In the genomic region with DNA sequence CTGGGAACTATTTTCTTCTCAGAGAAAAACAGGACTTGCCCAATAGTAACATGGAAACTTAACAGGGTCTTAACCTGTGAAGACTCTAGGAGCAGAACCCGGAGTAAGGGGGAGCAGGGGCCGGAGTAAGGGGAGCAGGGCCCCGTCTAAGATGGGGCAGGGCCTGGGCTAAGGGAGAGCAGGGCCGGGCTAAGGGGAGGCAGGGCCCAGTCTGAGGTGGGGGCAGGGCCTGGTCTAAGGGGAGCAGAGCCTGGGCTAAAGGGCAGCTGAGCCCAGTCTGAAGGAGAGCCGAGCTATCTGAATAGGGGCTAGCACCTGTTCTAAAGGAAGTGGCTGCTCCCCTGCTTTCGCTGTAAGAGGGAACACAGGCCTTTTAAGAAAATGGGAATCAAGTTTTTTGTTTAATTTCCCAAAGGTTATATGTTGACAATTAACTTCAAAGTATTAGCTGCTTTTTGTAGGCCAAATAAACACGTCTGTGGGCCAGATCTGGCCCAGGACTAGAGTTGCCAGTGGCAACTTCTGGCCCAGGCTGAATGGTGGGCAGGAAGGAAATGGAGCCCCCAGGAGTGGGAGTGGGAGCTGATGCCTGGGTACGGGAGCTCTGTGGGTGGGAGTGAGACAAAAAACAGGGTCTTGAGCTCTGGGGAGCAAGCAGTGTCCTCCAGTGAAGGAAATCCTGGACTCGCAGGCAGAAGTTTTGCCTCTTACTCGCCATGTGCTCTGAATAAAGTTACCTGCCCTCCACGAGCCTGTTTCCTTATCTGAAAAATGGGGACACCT, we compare ENCODE assay signal across 29 cellular contexts. TPM values are rescaled to one million over a fixed set of nuclear protein-coding genes. Genes with fewer than 3 reads are reported as not detected.
DNase-seq lines count a peak whose midpoint lies in the region; ATAC-seq and TF ChIP-seq lines count a peak whose summit lies in the region.
"Had no signal": no experiment of that assay in that cellular context is flagged by ENCODE, and none has a peak within 500 bp of the region (broad histone marks: within the 10 kb centered on the region; RNA-seq: fewer than 3 reads in every experiment).

No MANE protein-coding gene starts in this region.

- peak overlapping the region; percentile 29 for H3K27ac Mint-ChIP-seq in activated T-helper 17 cell treated with anti-CD3 and anti-CD28 coated beads, Interleukin-2, amount 50 U/mL, for 72 hours
- no peak overlapping the region for H3K27ac Mint-ChIP-seq in activated CD8-positive, alpha-beta T cell treated with anti-CD3 and anti-CD28 coated beads, Interleukin-2, amount 10 ng/mL, durations not matched to agents 7 days and 5 days
- H3K27ac Mint-ChIP-seq: activated CD4-positive, alpha-beta memory T cell treated with anti-CD3 and anti-CD28 coated beads for 36 hours; activated naive CD4-positive, alpha-beta T cell treated with anti-CD3 and anti-CD28 coated beads, Interleukin-2, amount 10 ng/mL, durations not matched to agents 7 days and 5 days; memory B cell; nephron had no signal

- H3K27me3 Mint-ChIP-seq in activated T-helper 17 cell treated with anti-CD3 and anti-CD28 coated beads, Interleukin-2, amount 50 U/mL, for 72 hours, result no peaks in the 10 kb centered on the region
- no peaks in the 10 kb centered on the region for H3K27me3 Mint-ChIP-seq in activated CD8-positive, alpha-beta T cell treated with anti-CD3 and anti-CD28 coated beads, Interleukin-2, amount 10 ng/mL, durations not matched to agents 7 days and 5 days (ENCODE audit: low read depth)
- H3K27me3 Mint-ChIP-seq: activated CD4-positive, alpha-beta memory T cell treated with anti-CD3 and anti-CD28 coated beads for 36 hours; memory B cell had no signal

- no TSS peak for BruUV-seq in PC-9 (replicated peaks; lab: Mats Ljungman, UMichigan)

- WGBS in stomach, 5 donors, result 61 to 71% (median 69%) methylated on average over 10 to 11 of the region's 11 CpGs

- TF ChIP-seq CTCF in HEK293 (tag by site-specific recombination; IDR thresholded peaks at IDR 0.05) (no peak), stomach (IDR thresholded peaks at IDR 0.05) (no peak), PC-9 (conservative IDR thresholded peaks at IDR 0.05) (no peak)

- ATAC-seq in activated T-helper 17 cell treated with anti-CD3 and anti-CD28 coated beads, Interleukin-2, amount 50 U/mL, for 72 hours (replicated peaks), result no peak
- ATAC-seq in HG03354 (IDR thresholded peaks at IDR 0.05; ENCODE audit: poor library complexity, severe bottlenecking, unreplicated experiment), result no peak
- ATAC-seq in activated CD8-positive, alpha-beta T cell treated with anti-CD3 and anti-CD28 coated beads, Interleukin-2, amount 10 ng/mL, durations not matched to agents 7 days and 5 days, result no peak
- ATAC-seq: left lobe of liver, Panc1, upper lobe of right lung had no signal

- H3K79me2 ChIP-seq in PC-9 (ENCODE audit: low read depth), result 0 out of 2 replicates have a peak, but pooled peaks cover under 1% of the 10 kb centered on the region
- H3K79me2 ChIP-seq: hepatocyte had no signal

- no peaks in the 10 kb centered on the region for H3K9me3 Mint-ChIP-seq in activated T-helper 17 cell treated with anti-CD3 and anti-CD28 coated beads, Interleukin-2, amount 50 U/mL, for 72 hours
- no peaks in the 10 kb centered on the region for H3K9me3 Mint-ChIP-seq in activated CD8-positive, alpha-beta T cell treated with anti-CD3 and anti-CD28 coated beads, Interleukin-2, amount 10 ng/mL, durations not matched to agents 7 days and 5 days (ENCODE audit: insufficient read depth)
- H3K9me3 Mint-ChIP-seq: activated CD4-positive, alpha-beta memory T cell treated with anti-CD3 and anti-CD28 coated beads for 36 hours; activated naive CD4-positive, alpha-beta T cell treated with anti-CD3 and anti-CD28 coated beads, Interleukin-2, amount 10 ng/mL, durations not matched to agents 7 days and 5 days; memory B cell; nephron had no signal

- no peak for TF ChIP-seq POLR2A in stomach (IDR thresholded peaks at IDR 0.05)

- no peaks in the 10 kb centered on the region for H3K36me3 Mint-ChIP-seq in activated T-helper 17 cell treated with anti-CD3 and anti-CD28 coated beads, Interleukin-2, amount 50 U/mL, for 72 hours (ENCODE audit: low read depth)
- H3K36me3 Mint-ChIP-seq in activated CD8-positive, alpha-beta T cell treated with anti-CD3 and anti-CD28 coated beads, Interleukin-2, amount 10 ng/mL, durations not matched to agents 7 days and 5 days (ENCODE audit: low read depth), result no peaks in the 10 kb centered on the region
- H3K36me3 Mint-ChIP-seq: activated CD4-positive, alpha-beta memory T cell treated with anti-CD3 and anti-CD28 coated beads for 36 hours; activated naive CD4-positive, alpha-beta T cell treated with anti-CD3 and anti-CD28 coated beads, Interleukin-2, amount 10 ng/mL, durations not matched to agents 7 days and 5 days; memory B cell had no signal

- no peak overlapping the region for H3K27ac ChIP-seq in HEK293 (ENCODE audit: extremely low read depth, low read depth, low read length)
- H3K27ac ChIP-seq in stomach smooth muscle (ENCODE audit: low read length), result peak overlapping the region; percentile 53
- peak overlapping the region in 1 of 5 donors; percentile 42 for H3K27ac ChIP-seq in stomach
- H3K27ac ChIP-seq in PC-9, result no peak overlapping the region
- H3K27ac ChIP-seq: hepatocyte, KMS-11, right atrium auricular region, spleen, upper lobe of right lung had no signal

- H3K4me3 ChIP-seq in HEK293 (ENCODE audit: low read depth, low read length) (no peak overlapping the region), stomach smooth muscle (ENCODE audit: low read length in 2 of 2) (no peak overlapping the region), stomach (no peak overlapping the region), PC-9 (no peak overlapping the region)
- H3K4me3 ChIP-seq: hepatocyte, MG63, right atrium auricular region, spleen, upper lobe of right lung had no signal

- CTCF ChIA-PET in HEK293 (lab: Yijun Ruan, JAX) (interaction anchor here (0.9 to 2.0 kb wide), 3 partner anchors 12 to 312 kb away, joined by 3 to 9 read pairs (median 3); partner anchors contain the start of gene MAN2C1), PC-9 (lab: Charles Lee) (interaction anchor here (0.5 to 1.6 kb wide), 3 partner anchors 29 to 303 kb away, joined by 3 to 6 read pairs (median 5); no protein-coding TSS in a partner anchor)
- CTCF ChIA-PET in activated CD8-positive, alpha-beta T cell treated with anti-CD3 and anti-CD28 coated beads, Interleukin-2, amount 10 ng/mL, durations not matched to agents 7 days and 5 days (lab: Charles Lee), result no interaction called here

- no peak overlapping the region for H3K4me3 Mint-ChIP-seq in activated T-helper 17 cell treated with anti-CD3 and anti-CD28 coated beads, Interleukin-2, amount 50 U/mL, for 72 hours
- no peak overlapping the region for H3K4me3 Mint-ChIP-seq in activated CD8-positive, alpha-beta T cell treated with anti-CD3 and anti-CD28 coated beads, Interleukin-2, amount 10 ng/mL, durations not matched to agents 7 days and 5 days
- H3K4me3 Mint-ChIP-seq: activated CD4-positive, alpha-beta memory T cell treated with anti-CD3 and anti-CD28 coated beads for 36 hours; activated naive CD4-positive, alpha-beta T cell treated with anti-CD3 and anti-CD28 coated beads, Interleukin-2, amount 10 ng/mL, durations not matched to agents 7 days and 5 days; memory B cell; nephron had no signal

- no peaks in the 10 kb centered on the region for H3K9me2 ChIP-seq in PC-9 (ENCODE audit: insufficient read depth)

- TF ChIP-seq EP300 in stomach (IDR thresholded peaks at IDR 0.05), result no peak

- H3K27me3 ChIP-seq in stomach smooth muscle (ENCODE audit: control insufficient read depth in 1 of 2, insufficient read depth in 2 of 2, low read length in 2 of 2), result no peaks in the 10 kb centered on the region
- no peaks in the 10 kb centered on the region for H3K27me3 ChIP-seq in stomach
- H3K27me3 ChIP-seq in PC-9 (ENCODE audit: insufficient read depth, low read depth), result no peaks in the 10 kb centered on the region
- H3K27me3 ChIP-seq: hepatocyte, MG63, right atrium auricular region, spleen, upper lobe of right lung had no signal

- H3K4me1 ChIP-seq in HEK293 (ENCODE audit: control insufficient read depth, insufficient read depth, low read length), result no peaks in the 10 kb centered on the region
- H3K4me1 ChIP-seq in stomach smooth muscle (ENCODE audit: control insufficient read depth, insufficient read depth, low read length), result peaks cover 20% of the 10 kb centered on the region
- H3K4me1 ChIP-seq in stomach, result peaks cover 9 to 26% (median 13%) of the 10 kb centered on the region in 4 donors
- H3K4me1 ChIP-seq in PC-9 (replicated peaks; ENCODE audit: insufficient read depth), result no peaks in the 10 kb centered on the region

- H3K9ac ChIP-seq in stomach smooth muscle (ENCODE audit: low read length in 2 of 2), result peak overlapping the region in 1 of 2 donors; percentile 21
- H3K9ac ChIP-seq: KMS-11 had no signal

- no peaks in the 10 kb centered on the region for H4K20me1 ChIP-seq in PC-9 (ENCODE audit: insufficient read depth)

- intact Hi-C loops in stomach (cut with DNase I; ENCODE audit: low total_unique reads) (loop anchor here (10.0 kb wide), 1 partner anchor 125 kb away; no protein-coding TSS in a partner anchor), PC-9 (cut with micrococcal nuclease; ENCODE audit: unreplicated experiment) (loop anchor here (5.0 kb wide), 1 partner anchor 173 kb away; no protein-coding TSS in a partner anchor)

- no peak overlapping the region for H3K4me2 ChIP-seq in PC-9
- H3K4me2 ChIP-seq: hepatocyte, KMS-11 had no signal

- H3K36me3 ChIP-seq in HEK293 (ENCODE audit: control insufficient read depth in 2 of 2, insufficient read depth in 1 of 2, low read length in 2 of 2) (no peaks in the 10 kb centered on the region), stomach smooth muscle (ENCODE audit: control insufficient read depth in 2 of 2, insufficient read depth in 2 of 2, low read length in 2 of 2) (peaks cover 44 to 60% of the 10 kb centered on the region in 2 donors), stomach (peaks cover 0 to 83% (median 42%) of the 10 kb centered on the region in 4 donors), PC-9 (ENCODE audit: low read depth) (no peaks in the 10 kb centered on the region)
- H3K36me3 ChIP-seq: upper lobe of right lung had no signal

- DNase-seq in iPS-NIHi11 (ENCODE audit: low spot score), result peak; percentile 56
- no peak for DNase-seq in stomach
- DNase-seq in PC-9, result no peak
- no peak for DNase-seq in activated CD8-positive, alpha-beta T cell treated with anti-CD3 and anti-CD28 coated beads, Interleukin-2, amount 10 ng/mL, durations not matched to agents 7 days and 5 days
- DNase-seq: activated CD4-positive, alpha-beta memory T cell treated with anti-CD3 and anti-CD28 coated beads for 36 hours; activated CD4-positive, alpha-beta T cell treated with anti-CD3 and anti-CD28 coated beads for 1 hour; activated CD8-positive, alpha-beta memory T cell treated with anti-CD3 and anti-CD28 coated beads, Interleukin-2, amount 50 U/mL, for 48 hours; activated naive CD4-positive, alpha-beta T cell treated with anti-CD3 and anti-CD28 coated beads, Interleukin-2, amount 10 ng/mL, durations not matched to agents 7 days and 5 days; effector CD4-positive, alpha-beta T cell; MG63; NCI-H1105; NCI-H2029; NCI-H524 treated with DMSO at 0.1 percent for 48 hours; SHP77 treated with DMSO at 0.1 percent for 48 hours; spleen; stimulated activated CD4-positive, alpha-beta T cell treated with anti-CD3 and anti-CD28 coated beads, Interleukin-2, amount 100 ng/mL, for 24 hours; upper lobe of right lung had no signal

- POLR2A ChIA-PET in HEK293 (lab: Yijun Ruan, JAX), result interaction anchor here (0.5 to 3.1 kb wide), 4 partner anchors 32 to 312 kb away, joined by 3 to 8 read pairs (median 6); partner anchors contain the start of genes IMP3, MAN2C1 and SNX33
- POLR2A ChIA-PET in PC-9 (lab: Charles Lee; ENCODE audit: unreplicated experiment), result interaction anchor here (0.7 kb wide), 1 partner anchor 692 kb away, joined by 4 read pairs; no protein-coding TSS in a partner anchor
- POLR2A ChIA-PET in activated CD8-positive, alpha-beta T cell treated with anti-CD3 and anti-CD28 coated beads, Interleukin-2, amount 10 ng/mL, durations not matched to agents 7 days and 5 days (lab: Charles Lee), result no interaction called here

- peaks cover 5% of the 10 kb centered on the region for H3F3A ChIP-seq in PC-9 (ENCODE audit: insufficient read depth, low read depth)

- no peaks in the 10 kb centered on the region for H3K4me1 Mint-ChIP-seq in activated T-helper 17 cell treated with anti-CD3 and anti-CD28 coated beads, Interleukin-2, amount 50 U/mL, for 72 hours
- H3K4me1 Mint-ChIP-seq in activated CD8-positive, alpha-beta T cell treated with anti-CD3 and anti-CD28 coated beads, Interleukin-2, amount 10 ng/mL, durations not matched to agents 7 days and 5 days (ENCODE audit: low read depth), result peaks cover 2% of the 10 kb centered on the region
- H3K4me1 Mint-ChIP-seq: activated naive CD4-positive, alpha-beta T cell treated with anti-CD3 and anti-CD28 coated beads, Interleukin-2, amount 10 ng/mL, durations not matched to agents 7 days and 5 days; nephron had no signal

- no peak overlapping the region for H2AFZ ChIP-seq in PC-9
- H2AFZ ChIP-seq: hepatocyte had no signal

- H3K9me3 ChIP-seq in HEK293 (ENCODE audit: control insufficient read depth, insufficient read depth, low read depth, low read length) (no peaks in the 10 kb centered on the region), stomach smooth muscle (ENCODE audit: control insufficient read depth in 2 of 2, low read length in 2 of 2) (no peaks in the 10 kb centered on the region), stomach (no peaks in the 10 kb centered on the region), PC-9 (ENCODE audit: insufficient read depth, low read depth) (no peaks in the 10 kb centered on the region)
- H3K9me3 ChIP-seq: MG63, right atrium auricular region, spleen, upper lobe of right lung had no signal

RNA-seq across cellular contexts. Expression of gene CSPG4, which starts 32.5 kb away (rescaled TPM):
- under 1 TPM in 1 of 2 donors, not detected in 1; 0.02 TPM for total RNA-seq in activated T-helper 17 cell treated with anti-CD3 and anti-CD28 coated beads, Interleukin-2, amount 50 U/mL, for 72 hours
- total RNA-seq in stomach, result 10 to 100 TPM; 15.1 to 44.6 (median 28.1) TPM
- polyA plus RNA-seq in stomach, result 10 to 100 TPM in 1 of 3 donors, 1 to 10 TPM in 2; 1.8 to 15.5 (median 3.1) TPM
- 2.4 and 2.6 TPM in 2 replicates for total RNA-seq in PC-9 (2021)
- not detected for total RNA-seq in activated CD8-positive, alpha-beta T cell treated with anti-CD3 and anti-CD28 coated beads, Interleukin-2, amount 10 ng/mL, durations not matched to agents 7 days and 5 days
- total RNA-seq: activated CD4-positive, alpha-beta memory T cell treated with anti-CD3 and anti-CD28 coated beads for 36 hours; T-helper 2 cell treated with Interferon-gamma antibody and Interleukin-4, amounts not matched to agents 100 ng/mL and 5 ng/mL, for 36 hours had no signal

RNA-seq across cellular contexts. Expression of gene SNX33, which starts 32.5 kb away (rescaled TPM):
- 10 to 100 TPM in 1 of 2 donors, 1 to 10 TPM in 1; 2.6 to 12.1 TPM for total RNA-seq in activated T-helper 17 cell treated with anti-CD3 and anti-CD28 coated beads, Interleukin-2, amount 50 U/mL, for 72 hours
- 10 to 100 TPM; 12.5 to 36.8 (median 23.9) TPM for total RNA-seq in stomach
- 10 to 100 TPM; 11.0 to 15.6 (median 11.6) TPM for polyA plus RNA-seq in stomach
- total RNA-seq in PC-9 (2021), result 27.8 and 27.9 TPM in 2 replicates
- under 1 TPM; 0.55 to 0.70 TPM for total RNA-seq in activated CD8-positive, alpha-beta T cell treated with anti-CD3 and anti-CD28 coated beads, Interleukin-2, amount 10 ng/mL, durations not matched to agents 7 days and 5 days

RNA-seq across cellular contexts. Expression of gene IMP3, which starts 40.2 kb away (rescaled TPM):
- 100 to 1,000 TPM in 1 of 2 donors, 10 to 100 TPM in 1; 98.3 to 113 TPM for total RNA-seq in activated T-helper 17 cell treated with anti-CD3 and anti-CD28 coated beads, Interleukin-2, amount 50 U/mL, for 72 hours
- total RNA-seq in stomach (100 to 1,000 TPM in 2 of 5 donors, 10 to 100 TPM in 2, 1 to 10 TPM in 1; 3.5 to 137 (median 39.8) TPM), PC-9 (2021) (45.4 and 53.0 TPM in 2 replicates)
- 10 to 100 TPM; 67.4 to 98.7 (median 80.7) TPM for polyA plus RNA-seq in stomach
- total RNA-seq in activated CD8-positive, alpha-beta T cell treated with anti-CD3 and anti-CD28 coated beads, Interleukin-2, amount 10 ng/mL, durations not matched to agents 7 days and 5 days, result 10 to 100 TPM; 97.9 to 99.1 TPM

RNA-seq across cellular contexts. Expression of gene SNUPN, which starts 54.7 kb away (rescaled TPM):
- 10 to 100 TPM; 26.0 to 34.8 TPM for total RNA-seq in activated T-helper 17 cell treated with anti-CD3 and anti-CD28 coated beads, Interleukin-2, amount 50 U/mL, for 72 hours
- total RNA-seq in stomach (10 to 100 TPM in 4 of 5 donors, 1 to 10 TPM in 1; 4.7 to 19.6 (median 15.1) TPM), PC-9 (2021) (37.6 and 40.0 TPM in 2 replicates)
- 10 to 100 TPM; 16.2 to 29.2 (median 24.3) TPM for polyA plus RNA-seq in stomach
- 10 to 100 TPM; 31.4 to 32.5 TPM for total RNA-seq in activated CD8-positive, alpha-beta T cell treated with anti-CD3 and anti-CD28 coated beads, Interleukin-2, amount 10 ng/mL, durations not matched to agents 7 days and 5 days
